In the genomic region with DNA sequence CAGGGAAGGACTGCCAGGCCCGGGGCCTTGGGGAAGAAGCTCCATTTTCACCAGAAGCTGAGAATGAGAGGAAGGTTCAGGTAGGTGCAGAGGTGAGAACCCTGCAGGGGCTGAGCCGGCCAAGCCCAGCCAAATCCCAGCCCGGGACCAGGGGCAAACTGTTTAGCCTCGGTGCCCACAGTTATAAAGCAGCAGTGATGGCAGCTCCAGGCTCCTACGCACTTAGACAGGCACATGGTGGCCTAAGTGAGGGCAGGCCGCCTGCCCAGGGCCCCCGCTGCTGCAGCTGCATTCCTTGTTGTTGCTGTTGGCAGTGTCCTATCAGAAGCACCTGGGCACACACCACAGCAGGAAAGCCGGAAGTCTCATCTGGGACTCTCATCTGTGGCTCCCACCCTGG, we compare ENCODE assay signal across 25 cellular contexts.
"Had no signal": no experiment of that assay in that cellular context is flagged by ENCODE, and none has a peak within 500 bp of the region (broad histone marks: within the 10 kb centered on the region; RNA-seq: fewer than 3 reads in every experiment).

No MANE protein-coding gene starts in this region.

- H3K27ac Mint-ChIP-seq: naive thymus-derived CD8-positive, alpha-beta T cell; natural killer cell treated with Interleukin-12 subunit alpha and Interleukin-12 subunit beta and Interleukin-15 and Interleukin-18, amount 100 ng/mL, for 72 hours; nephron progenitor cell; progenitor cell of endocrine pancreas; stimulated activated memory B cell treated with anti-CD40 and anti-IgM and Interleukin-4, amounts not matched to agents 10 μg/mL and 1 μg/mL and 100 μg/mL, for 72 hours; stimulated activated naive CD8-positive, alpha-beta T cell treated with anti-CD3 and anti-CD28 coated beads, Interleukin-15, amount 100 ng/mL, for 72 hours; type B pancreatic cell had no signal

- H3K4me3 Mint-ChIP-seq: naive thymus-derived CD8-positive, alpha-beta T cell; natural killer cell treated with Interleukin-12 subunit alpha and Interleukin-12 subunit beta and Interleukin-15 and Interleukin-18, amount 100 ng/mL, for 72 hours; nephron progenitor cell; neural crest cell; stimulated activated memory B cell treated with anti-CD40 and anti-IgM and Interleukin-4, amounts not matched to agents 10 μg/mL and 1 μg/mL and 100 μg/mL, for 72 hours; stimulated activated naive CD8-positive, alpha-beta T cell treated with anti-CD3 and anti-CD28 coated beads, Interleukin-15, amount 100 ng/mL, for 72 hours; type B pancreatic cell had no signal

- H3K4me1 Mint-ChIP-seq: nephron progenitor cell; neural crest cell; stimulated activated memory B cell treated with anti-CD40 and anti-IgM and Interleukin-4, amounts not matched to agents 10 μg/mL and 1 μg/mL and 100 μg/mL, for 72 hours; stimulated activated naive CD8-positive, alpha-beta T cell treated with anti-CD3 and anti-CD28 coated beads, Interleukin-15, amount 100 ng/mL, for 72 hours had no signal

- DNase-seq: naive thymus-derived CD8-positive, alpha-beta T cell; nephron progenitor cell; nucleus accumbens; psoas muscle; right cardiac atrium; right lobe of liver; spleen; stimulated activated CD4-positive, alpha-beta T cell treated with anti-CD3 and anti-CD28 coated beads, Interleukin-12 subunit alpha, Interleukin-12 subunit beta, amount 100 ng/mL, for 4 hours; stimulated activated CD4-positive, alpha-beta T cell treated with anti-CD3 and anti-CD28 coated beads, Interleukin-1b, Interleukin-23, amount 100 ng/mL, for 48 hours; stimulated activated CD4-positive, alpha-beta T cell treated with anti-CD3 and anti-CD28 coated beads, Interleukin-4, amount 100 ng/mL, for 1 hour; stimulated activated CD4-positive, alpha-beta T cell treated with anti-CD3 and anti-CD28 coated beads, Interleukin-4, amount 100 ng/mL, for 4 hours; stimulated activated CD8-positive, alpha-beta memory T cell treated with anti-CD3 and anti-CD28 coated beads, Interleukin-4, amount 100 ng/mL, for 48 hours; stimulated activated naive CD4-positive, alpha-beta T cell; stimulated activated naive CD8-positive, alpha-beta T cell treated with anti-CD3 and anti-CD28 coated beads, Interleukin-15, amount 100 ng/mL, for 72 hours; stimulated activated naive CD8-positive, alpha-beta T cell treated with anti-CD3 and anti-CD28 coated beads, Interleukin-15, Interleukin-2, amounts not matched to agents 100 U/mL and 50 U/mL, for 24 hours; substantia nigra; testis; transverse colon; uterus had no signal

- H3K36me3 Mint-ChIP-seq: stimulated activated memory B cell treated with anti-CD40 and anti-IgM and Interleukin-4, amounts not matched to agents 10 μg/mL and 1 μg/mL and 100 μg/mL, for 72 hours; type B pancreatic cell had no signal

- H3K27me3 Mint-ChIP-seq: naive thymus-derived CD8-positive, alpha-beta T cell; natural killer cell treated with Interleukin-12 subunit alpha and Interleukin-12 subunit beta and Interleukin-15 and Interleukin-18, amount 100 ng/mL, for 72 hours; progenitor cell of endocrine pancreas; stimulated activated memory B cell treated with anti-CD40 and anti-IgM and Interleukin-4, amounts not matched to agents 10 μg/mL and 1 μg/mL and 100 μg/mL, for 72 hours; stimulated activated naive CD8-positive, alpha-beta T cell treated with anti-CD3 and anti-CD28 coated beads, Interleukin-15, amount 100 ng/mL, for 72 hours; type B pancreatic cell had no signal

- ATAC-seq: naive thymus-derived CD8-positive, alpha-beta T cell; pancreas; psoas muscle; stimulated activated memory B cell treated with anti-CD40 and anti-IgM and Interleukin-4, amounts not matched to agents 10 μg/mL and 1 μg/mL and 100 μg/mL, for 72 hours; stimulated activated naive CD8-positive, alpha-beta T cell treated with anti-CD3 and anti-CD28 coated beads, Interleukin-15, amount 100 ng/mL, for 72 hours; stimulated activated naive CD8-positive, alpha-beta T cell treated with anti-CD3 and anti-CD28 coated beads, Interleukin-15, Interleukin-2, amounts not matched to agents 100 U/mL and 50 U/mL, for 24 hours had no signal
